In the genomic region with DNA sequence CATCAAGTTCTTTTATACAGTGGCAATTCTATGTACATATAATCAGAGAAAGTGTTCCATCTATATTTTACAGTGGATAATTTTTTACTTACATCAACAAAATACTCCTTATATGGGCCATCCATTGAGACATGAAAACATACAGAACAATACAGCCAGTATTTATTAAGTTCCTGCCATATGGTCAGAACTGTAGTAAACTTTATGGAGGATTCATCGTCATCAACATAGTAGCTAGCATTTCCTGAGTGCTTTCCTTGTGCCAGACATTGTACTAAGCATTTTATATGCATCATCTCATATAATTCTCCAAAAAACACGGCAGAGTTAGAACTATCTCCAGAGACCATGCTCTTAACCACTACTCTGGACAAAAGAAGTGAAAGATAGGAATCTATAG, we compare ENCODE assay signal across 4 cellular contexts.
"Had no signal": no experiment of that assay in that cellular context is flagged by ENCODE, and none has a peak within 500 bp of the region (broad histone marks: within the 10 kb centered on the region; RNA-seq: fewer than 3 reads in every experiment).

No MANE protein-coding gene starts in this region.

- H3K4me1 Mint-ChIP-seq: GM23338, H9 had no signal

- ATAC-seq: GM23338 had no signal

- H3K4me3 Mint-ChIP-seq: GM23338, H9 had no signal

- DNase-seq: H9, HCEC 1CT, IMR-90 had no signal

- H3K9me3 Mint-ChIP-seq: GM23338, H9 had no signal

- H3K27ac Mint-ChIP-seq: GM23338, H9 had no signal

- H3K4me3 ChIP-seq: GM23338 had no signal
